Comparison of ENCODE assay signal across 10 cellular contexts in the genomic region with DNA sequence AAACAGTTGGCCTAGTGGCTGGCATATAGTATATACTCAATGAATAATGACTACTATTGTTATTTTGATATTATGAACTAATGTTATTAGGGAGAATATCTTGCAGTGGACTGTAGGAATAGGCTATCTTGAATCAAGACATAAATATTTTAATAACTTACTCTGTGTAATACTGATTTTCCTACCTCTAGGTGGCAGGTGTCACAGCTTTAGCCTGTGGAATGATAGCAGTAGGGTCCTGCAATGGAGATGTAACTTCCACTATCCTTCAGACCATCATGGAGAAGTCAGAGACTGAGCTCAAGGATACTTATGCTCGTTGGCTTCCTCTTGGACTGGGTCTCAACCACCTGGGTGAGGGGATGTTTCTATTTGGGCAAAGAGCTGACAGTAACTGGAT. TPM values are rescaled to one million over a fixed set of nuclear protein-coding genes. Genes with fewer than 3 reads are reported as not detected.
DNase-seq lines count a peak whose midpoint lies in the region; ATAC-seq and TF ChIP-seq lines count a peak whose summit lies in the region.
"Had no signal": no experiment of that assay in that cellular context is flagged by ENCODE, and none has a peak within 500 bp of the region (broad histone marks: within the 10 kb centered on the region; RNA-seq: fewer than 3 reads in every experiment).

No MANE protein-coding gene starts in this region.

- H2BK20ac ChIP-seq in IMR-90 (ENCODE audit: low read depth, low read length): no peak overlapping the region

- H3K4me2 ChIP-seq in IMR-90 (ENCODE audit: low read depth, low read length): no peak overlapping the region
- no peak overlapping the region for H3K4me2 ChIP-seq in mesenchymal stem cell (ENCODE audit: low read length, poor library complexity, severe bottlenecking)

- H2BK120ac ChIP-seq in IMR-90 (ENCODE audit: low read depth, low read length): no peak overlapping the region
- no peak overlapping the region for H2BK120ac ChIP-seq in mesenchymal stem cell (ENCODE audit: low read depth, low read length)

- H2AK5ac ChIP-seq in IMR-90 (ENCODE audit: low read depth, low read length): no peak overlapping the region
- no peak overlapping the region for H2AK5ac ChIP-seq in mesenchymal stem cell (ENCODE audit: low read length, severe bottlenecking)

- CTCF ChIA-PET in IMR-90 (lab: Yijun Ruan, JAX): interaction anchor here (0.7 kb wide), 1 partner anchor 49 kb away, joined by 3 read pairs; no protein-coding TSS in a partner anchor

- dilution Hi-C loops in IMR-90 (cut with HindIII; ENCODE audit: low sequenced_read_pairs, unreplicated experiment): no loop called here

- no CpG with 5 or more reads among the region's 1 CpG for WGBS in IMR-90 (ENCODE audit: extremely low coverage in 2 of 2, insufficient read length in 1 of 2), 2 experiments
- WGBS in mesenchymal stem cell: 90% methylated on average over 1 of the region's 1 CpG

- peaks cover 40 to 46% of the 10 kb centered on the region in 2 experiments for H3K79me1 ChIP-seq in IMR-90 (ENCODE audit: low read depth in 1 of 2, low read length in 2 of 2)
- peaks cover 17% of the 10 kb centered on the region for H3K79me1 ChIP-seq in mesenchymal stem cell (replicated peaks; ENCODE audit: low read length, poor library complexity, severe bottlenecking)

- H3K4me3 ChIP-seq in IMR-90 (ENCODE audit: insufficient read depth, low read depth, low read length) (no peak overlapping the region), astrocyte of the cerebellum (ENCODE audit: low read depth, low read length) (no peak overlapping the region), mesenchymal stem cell (ENCODE audit: insufficient read depth in 1 of 2, low read depth in 1 of 2, low read length in 2 of 2) (no peak overlapping the region)
- H3K4me3 ChIP-seq: lung had no signal

- no peak overlapping the region for H3K23ac ChIP-seq in IMR-90 (ENCODE audit: low read depth, low read length)
- H3K23ac ChIP-seq in mesenchymal stem cell (ENCODE audit: low read length in 2 of 2): no peak overlapping the region

- no peak overlapping the region for H3K9ac ChIP-seq in IMR-90 (ENCODE audit: low read depth, low read length)
- no peak overlapping the region for H3K9ac ChIP-seq in mesenchymal stem cell (ENCODE audit: low read length)

- H2BK5ac ChIP-seq in IMR-90 (ENCODE audit: low read depth, low read length, poor library complexity, severe bottlenecking) (no peak overlapping the region), mesenchymal stem cell (ENCODE audit: low read depth, low read length, poor library complexity, severe bottlenecking) (no peak overlapping the region)

- H4K8ac ChIP-seq in IMR-90 (ENCODE audit: low read depth in 2 of 2, low read length in 2 of 2) (no peak overlapping the region), mesenchymal stem cell (ENCODE audit: low read length) (no peak overlapping the region)

- H3K4ac ChIP-seq in IMR-90 (ENCODE audit: low read depth, low read length) (no peak overlapping the region), mesenchymal stem cell (ENCODE audit: low read depth in 1 of 2, low read length in 2 of 2) (no peak overlapping the region)

- H4K5ac ChIP-seq in IMR-90 (ENCODE audit: low read depth, low read length): no peak overlapping the region

- no peak overlapping the region for H2AK9ac ChIP-seq in IMR-90 (replicated peaks; ENCODE audit: low read depth, low read length, poor library complexity)

- H3K27ac ChIP-seq in IMR-90 (ENCODE audit: insufficient read depth, low read length) (no peak overlapping the region), mesenchymal stem cell (ENCODE audit: low read length, poor library complexity, severe bottlenecking) (no peak overlapping the region)

- H2AFZ ChIP-seq in IMR-90 (replicated peaks; ENCODE audit: low read length, poor library complexity) (no peak overlapping the region), mesenchymal stem cell (ENCODE audit: low read depth, low read length) (no peak overlapping the region)

- H3K36me3 ChIP-seq in IMR-90 (ENCODE audit: control insufficient read depth, insufficient read depth, low read length) (peaks cover 78% of the 10 kb centered on the region), mesenchymal stem cell (ENCODE audit: control insufficient read depth in 1 of 2, insufficient read depth in 2 of 2, low read depth in 1 of 2, low read length in 2 of 2) (peaks cover 75 to 90% of the 10 kb centered on the region in 2 experiments)

- no peaks in the 10 kb centered on the region; the same call in 1 of the 2 replicates for H3K9me1 ChIP-seq in IMR-90 (ENCODE audit: insufficient read depth, low read length)

- H3K14ac ChIP-seq in IMR-90 (replicated peaks; ENCODE audit: low read depth, low read length): no peak overlapping the region
- no peak overlapping the region for H3K14ac ChIP-seq in mesenchymal stem cell (ENCODE audit: low read length in 2 of 2)

- H3K18ac ChIP-seq in IMR-90 (ENCODE audit: low read depth, low read length) (no peak overlapping the region), mesenchymal stem cell (ENCODE audit: low read depth in 1 of 2, low read length in 2 of 2) (no peak overlapping the region)

- ATAC-seq in IMR-90 (ENCODE audit: low read depth) (peak; percentile 51; the same call in 1 of the 2 replicates), GM18498 (IDR thresholded peaks at IDR 0.05; ENCODE audit: unreplicated experiment) (no peak), GM18868 (IDR thresholded peaks at IDR 0.05; ENCODE audit: unreplicated experiment) (no peak)

- H4K20me1 ChIP-seq in IMR-90 (ENCODE audit: insufficient read depth, low read length): peaks cover 46% of the 10 kb centered on the region

- POLR2A ChIA-PET in IMR-90 (lab: Charles Lee; ENCODE audit: unreplicated experiment): no interaction called here

- DNase-seq in DMS53 (lab: John Stamatoyannopoulos, UW) (peak; percentile 35), IMR-90 (peak; percentile 14), astrocyte of the cerebellum (ENCODE audit: low read depth) (no peak), mesenchymal stem cell (peak; percentile 11), OCI-M2 (lab: John Stamatoyannopoulos, UW; ENCODE audit: unreplicated experiment) (no peak), HPDE6-E6E7 (ENCODE audit: extremely low spot score) (no peak)

- H3K56ac ChIP-seq in IMR-90 (ENCODE audit: extremely low read depth, insufficient read depth, low read length): no peak overlapping the region

- H2BK12ac ChIP-seq in mesenchymal stem cell (ENCODE audit: low read length in 2 of 2): no peak overlapping the region

- H3K4me1 ChIP-seq in IMR-90 (ENCODE audit: control insufficient read depth, insufficient read depth, low read length): no peaks in the 10 kb centered on the region
- peaks cover 3% of the 10 kb centered on the region for H3K4me1 ChIP-seq in mesenchymal stem cell (ENCODE audit: control insufficient read depth, insufficient read depth, low read depth, low read length)

- no peaks in the 10 kb centered on the region for H3K27me3 ChIP-seq in IMR-90 (ENCODE audit: control insufficient read depth, insufficient read depth, low read length)
- H3K27me3 ChIP-seq in mesenchymal stem cell (ENCODE audit: control insufficient read depth in 1 of 2, insufficient read depth in 1 of 2, low read length in 2 of 2): no peaks in the 10 kb centered on the region

- TF ChIP-seq POLR2A in IMR-90 (IDR thresholded peaks at IDR 0.05; ENCODE audit: low read depth, low read length): no peak

- peak; percentile 28; the same call in 1 of the 2 replicates for TF ChIP-seq RAD21 in IMR-90 (IDR thresholded peaks at IDR 0.05; ENCODE audit: low read length)

- intact Hi-C loops in IMR-90 (cut with micrococcal nuclease): no loop called here

- peak; percentile 24; the same call in 1 of the 2 replicates for TF ChIP-seq CTCF in IMR-90 (conservative IDR thresholded peaks at IDR 0.05; ENCODE audit: low read depth, low read length)
- peak; percentile 58 for TF ChIP-seq CTCF in astrocyte of the cerebellum (IDR thresholded peaks at IDR 0.05; ENCODE audit: low read depth, low read length, missing control alignments)

- H4K91ac ChIP-seq in IMR-90 (ENCODE audit: insufficient read depth, low read depth, low read length) (no peak overlapping the region), mesenchymal stem cell (ENCODE audit: low read length) (no peak overlapping the region)

- H2BK15ac ChIP-seq in IMR-90 (ENCODE audit: low read depth, low read length): no peak overlapping the region
- H2BK15ac ChIP-seq in mesenchymal stem cell (ENCODE audit: low read depth, poor library complexity, severe bottlenecking): no peak overlapping the region

- in situ Hi-C loops in IMR-90 (cut with MboI; ENCODE audit: low sequenced_read_pairs): no loop called here
- in situ Hi-C loops in astrocyte of the cerebellum (cut with HindIII; ENCODE audit: low sequenced_read_pairs): no loop called here

- H3K9me3 ChIP-seq in IMR-90 (ENCODE audit: control insufficient read depth, insufficient read depth, low read length) (no peaks in the 10 kb centered on the region), mesenchymal stem cell (ENCODE audit: control insufficient read depth, low read length) (no peaks in the 10 kb centered on the region)

- no TSS peak for BruUV-seq in IMR-90 (replicated peaks; lab: Mats Ljungman, UMichigan)

RNA-seq across cellular contexts. Expression of a gene that starts 6.5 kb away (rescaled TPM):
- 697 and 872 TPM in 2 replicates for total RNA-seq in IMR-90 (2012; rRNA removed)
- 474 and 514 TPM in 2 replicates for polyA plus RNA-seq in IMR-90 (2012; rRNA removed)
- polyA plus RNA-seq in IMR-90 (2012; cell fraction: cytosol; rRNA removed): 246 and 479 TPM in 2 replicates
- polyA plus RNA-seq in IMR-90 (2012; cell fraction: nucleus; rRNA removed; ENCODE audit: low replicate concordance): 457 and 630 TPM in 2 replicates
- polyA plus RNA-seq in mesenchymal stem cell (2013, experiment 1 of 2): 121 TPM
- polyA plus RNA-seq in mesenchymal stem cell (2013, experiment 2 of 2): 116 TPM

RNA-seq across cellular contexts. Expression of a gene that starts 8.8 kb away (rescaled TPM):
- 225 TPM in 2 replicates for total RNA-seq in IMR-90 (2012; rRNA removed)
- polyA plus RNA-seq in IMR-90 (2012; rRNA removed): 274 and 300 TPM in 2 replicates
- polyA plus RNA-seq in IMR-90 (2012; cell fraction: cytosol; rRNA removed): 216 and 229 TPM in 2 replicates
- polyA plus RNA-seq in IMR-90 (2012; cell fraction: nucleus; rRNA removed; ENCODE audit: low replicate concordance): 361 and 453 TPM in 2 replicates
- 188 TPM for polyA plus RNA-seq in mesenchymal stem cell (2013, experiment 1 of 2)
- polyA plus RNA-seq in mesenchymal stem cell (2013, experiment 2 of 2): 185 TPM

RNA-seq across cellular contexts. Expression of a gene that starts 29.8 kb away (rescaled TPM):
- total RNA-seq in IMR-90 (2012; rRNA removed): not detected in 2 replicates
- not detected in 2 replicates for polyA plus RNA-seq in IMR-90 (2012; rRNA removed)
- polyA plus RNA-seq in IMR-90 (2012; cell fraction: cytosol; rRNA removed): not detected in 2 replicates
- polyA plus RNA-seq in IMR-90 (2012; cell fraction: nucleus; rRNA removed; ENCODE audit: low replicate concordance): 0.02 TPM in 1 of 2 replicates, not detected in the other
- polyA plus RNA-seq in mesenchymal stem cell (2013, experiment 1 of 2): not detected
- not detected for polyA plus RNA-seq in mesenchymal stem cell (2013, experiment 2 of 2)
- total RNA-seq: T-helper 1 cell treated with Interleukin-12 subunit alpha and Interleukin-12 subunit beta and Interleukin-4 antibody, amounts not matched to agents 30 ng/mL and 1 ng/mL, for 36 hours had no signal
- polyA plus RNA-seq: lung had no signal

RNA-seq across cellular contexts. Expression of a gene that starts 31.8 kb away (rescaled TPM):
- total RNA-seq in IMR-90 (2012; rRNA removed): 9.7 and 10.8 TPM in 2 replicates
- 16.5 and 19.5 TPM in 2 replicates for polyA plus RNA-seq in IMR-90 (2012; rRNA removed)
- 28.8 and 38.6 TPM in 2 replicates for polyA plus RNA-seq in IMR-90 (2012; cell fraction: cytosol; rRNA removed)
- 32.2 and 40.8 TPM in 2 replicates for polyA plus RNA-seq in IMR-90 (2012; cell fraction: nucleus; rRNA removed; ENCODE audit: low replicate concordance)
- polyA plus RNA-seq in mesenchymal stem cell (2013, experiment 1 of 2): 6.7 TPM
- polyA plus RNA-seq in mesenchymal stem cell (2013, experiment 2 of 2): 6.8 TPM

RNA-seq across cellular contexts. Expression of a gene that starts 44.2 kb away (rescaled TPM):
- not detected in 2 replicates for total RNA-seq in IMR-90 (2012; rRNA removed)
- polyA plus RNA-seq in IMR-90 (2012; rRNA removed): 0.29 and 0.34 TPM in 2 replicates
- polyA plus RNA-seq in IMR-90 (2012; cell fraction: cytosol; rRNA removed): 0.40 and 0.69 TPM in 2 replicates
- polyA plus RNA-seq in IMR-90 (2012; cell fraction: nucleus; rRNA removed; ENCODE audit: low replicate concordance): 0.14 and 0.22 TPM in 2 replicates
- 0.37 TPM for polyA plus RNA-seq in mesenchymal stem cell (2013, experiment 1 of 2)
- polyA plus RNA-seq in mesenchymal stem cell (2013, experiment 2 of 2): 0.40 TPM

Comparison
In these comparisons a context has a peak if more than half of its experiments do, and no peak if none do; other contexts are left out.
1. DNase-seq: peak in DMS53 (single experiment), IMR-90 (single experiment) and mesenchymal stem cell (single experiment); none in astrocyte of the cerebellum (single experiment), OCI-M2 (single experiment) and HPDE6-E6E7 (single experiment).